ENCODE assay signal across 24 cellular contexts in the genomic region with DNA sequence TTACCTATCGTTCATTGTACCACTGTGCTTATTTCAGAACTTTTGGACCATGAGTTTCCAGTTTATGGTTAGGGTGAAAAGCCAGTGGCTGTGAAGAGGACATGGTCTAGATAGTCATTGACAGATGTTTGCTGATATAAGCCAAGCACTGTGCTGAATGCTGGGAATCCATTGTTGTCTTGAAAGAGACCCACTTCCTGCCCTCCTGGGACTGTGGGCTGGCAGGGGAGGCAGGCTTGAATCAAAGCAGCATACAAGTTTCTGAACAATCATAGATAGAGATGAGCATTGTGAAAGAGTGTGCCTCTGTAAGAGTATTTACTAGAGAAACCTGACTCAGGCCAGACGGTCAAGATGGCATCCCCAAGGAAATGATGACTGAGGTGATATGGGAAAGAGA.
"Had no signal": no experiment of that assay in that cellular context is flagged by ENCODE, and none has a peak within 500 bp of the region (broad histone marks: within the 10 kb centered on the region; RNA-seq: fewer than 3 reads in every experiment).

No MANE protein-coding gene starts in this region.

- H3K4me2 ChIP-seq: smooth muscle cell had no signal

- DNase-seq: activated CD4-positive, alpha-beta T cell treated with anti-CD3 and anti-CD28 coated beads for 1 hour; activated CD4-positive, alpha-beta T cell treated with anti-CD3 and anti-CD28 coated beads, Interleukin-2, amount 50 U/mL, for 48 hours; activated CD8-positive, alpha-beta memory T cell treated with anti-CD3 and anti-CD28 coated beads, Interleukin-2, amount 50 U/mL, for 48 hours; activated naive CD4-positive, alpha-beta T cell; activated naive CD8-positive, alpha-beta T cell treated with anti-CD3 and anti-CD28 coated beads for 36 hours; activated T-cell treated with anti-CD3 and anti-CD28 coated beads, Interleukin-2, amount 50 U/mL, for 4 hours; colonic mucosa; endodermal cell; foreskin fibroblast; left colon; mesendoderm; naive B cell; nucleus accumbens; posterior cingulate gyrus; stimulated activated CD4-positive, alpha-beta T cell treated with anti-CD3 and anti-CD28 coated beads, Interleukin-15, amount 100 ng/mL, for 24 hours; stimulated activated CD8-positive, alpha-beta memory T cell treated with anti-CD3 and anti-CD28 coated beads, Interleukin-4, amount 100 ng/mL, for 48 hours; stimulated activated naive B cell treated with anti-CD40 and anti-IgM and Interleukin-4, amounts not matched to agents 10 μg/mL and 1 μg/mL and 100 μg/mL, for 72 hours; T-helper 9 cell had no signal

- H3K9me3 Mint-ChIP-seq: activated T-cell treated with anti-CD3 and anti-CD28 coated beads, Interleukin-2, amount 50 U/mL, for 4 hours; activated T-helper 2 cell treated with anti-CD3 and anti-CD28 coated beads, Interferon-gamma antibody, Interleukin-2, Interleukin-4, amounts not matched to agents 10 μg/mL and 5 μg/mL and 100 μg/mL, durations not matched to agents 14 hours and 24 hours and 36 hours; endodermal cell had no signal

- H3K4me3 ChIP-seq: colonic mucosa, smooth muscle cell, thoracic aorta, vagina had no signal

- H3K36me3 ChIP-seq: colonic mucosa, thoracic aorta, vagina had no signal

- H3K27me3 Mint-ChIP-seq: naive B cell; stimulated activated naive B cell treated with anti-CD40 and anti-IgM and Interleukin-4, amounts not matched to agents 10 μg/mL and 1 μg/mL and 100 μg/mL, for 72 hours; type B pancreatic cell had no signal

- H3K27ac Mint-ChIP-seq: activated naive CD8-positive, alpha-beta T cell treated with anti-CD3 and anti-CD28 coated beads for 36 hours; activated T-helper 2 cell treated with anti-CD3 and anti-CD28 coated beads, Interferon-gamma antibody, Interleukin-2, Interleukin-4, amounts not matched to agents 10 μg/mL and 5 μg/mL and 100 μg/mL, durations not matched to agents 14 hours and 24 hours and 36 hours; endodermal cell; naive B cell; stimulated activated naive B cell treated with anti-CD40 and anti-IgM and Interleukin-4, amounts not matched to agents 10 μg/mL and 1 μg/mL and 100 μg/mL, for 72 hours; type B pancreatic cell had no signal

- H3K27ac ChIP-seq: colonic mucosa, thoracic aorta, vagina had no signal

- H3K36me3 Mint-ChIP-seq: activated naive CD8-positive, alpha-beta T cell treated with anti-CD3 and anti-CD28 coated beads for 36 hours; naive B cell; stimulated activated naive B cell treated with anti-CD40 and anti-IgM and Interleukin-4, amounts not matched to agents 10 μg/mL and 1 μg/mL and 100 μg/mL, for 72 hours; type B pancreatic cell had no signal

- H3K4me1 ChIP-seq: colonic mucosa, vagina had no signal

- H3K4me3 Mint-ChIP-seq: activated naive CD8-positive, alpha-beta T cell treated with anti-CD3 and anti-CD28 coated beads for 36 hours; activated T-cell treated with anti-CD3 and anti-CD28 coated beads, Interleukin-2, amount 50 U/mL, for 4 hours; endodermal cell; naive B cell; stimulated activated naive B cell treated with anti-CD40 and anti-IgM and Interleukin-4, amounts not matched to agents 10 μg/mL and 1 μg/mL and 100 μg/mL, for 72 hours; type B pancreatic cell had no signal

- ATAC-seq: activated T-cell treated with anti-CD3 and anti-CD28 coated beads, Interleukin-2, amount 50 U/mL, for 4 hours; left colon; sciatic nerve; stimulated activated naive B cell treated with anti-CD40 and anti-IgM and Interleukin-4, amounts not matched to agents 10 μg/mL and 1 μg/mL and 100 μg/mL, for 72 hours had no signal

- H3K27me3 ChIP-seq: colonic mucosa, vagina had no signal

- H3K9me3 ChIP-seq: colonic mucosa, thoracic aorta, vagina had no signal

- H3K4me1 Mint-ChIP-seq: activated naive CD8-positive, alpha-beta T cell treated with anti-CD3 and anti-CD28 coated beads for 36 hours; naive B cell; stimulated activated naive B cell treated with anti-CD40 and anti-IgM and Interleukin-4, amounts not matched to agents 10 μg/mL and 1 μg/mL and 100 μg/mL, for 72 hours had no signal
